In genomic region chr5:95895771-95896170, GRCh38 we compare ENCODE assay signal across 20 cellular contexts.
DNase-seq lines count a peak whose midpoint lies in the region; ATAC-seq and TF ChIP-seq lines count a peak whose summit lies in the region.
"Had no signal": no experiment of that assay in that cellular context is flagged by ENCODE, and none has a peak within 500 bp of the region (broad histone marks: within the 10 kb centered on the region; RNA-seq: fewer than 3 reads in every experiment).

No MANE protein-coding gene starts in this region.

- H3K4me3 Mint-ChIP-seq in activated CD4-positive, alpha-beta T cell treated with anti-CD3 and anti-CD28 coated beads, Interleukin-2, amount 10 ng/mL, durations not matched to agents 24 days and 14 days: no peak overlapping the region
- H3K4me3 Mint-ChIP-seq: activated naive CD8-positive, alpha-beta T cell treated with anti-CD3 and anti-CD28 coated beads, Interleukin-2, amount 10 ng/mL, durations not matched to agents 7 days and 5 days; nephron had no signal

- H3K4me3 ChIP-seq in dorsolateral prefrontal cortex (peak overlapping the region in 2 of 59 donors; percentile 23 to 33), coronary artery (no peak overlapping the region), lower lobe of right lung (no peak overlapping the region)
- H3K4me3 ChIP-seq: MG63, SJCRH30 had no signal

- H3K27me3 ChIP-seq in dorsolateral prefrontal cortex (no peaks in the 10 kb centered on the region), lower lobe of right lung (ENCODE audit: low read depth) (no peaks in the 10 kb centered on the region)
- H3K27me3 ChIP-seq: MG63, SJCRH30 had no signal

- no peaks in the 10 kb centered on the region for H3K9me3 Mint-ChIP-seq in activated CD4-positive, alpha-beta T cell treated with anti-CD3 and anti-CD28 coated beads, Interleukin-2, amount 10 ng/mL, durations not matched to agents 24 days and 14 days
- H3K9me3 Mint-ChIP-seq: activated naive CD8-positive, alpha-beta T cell treated with anti-CD3 and anti-CD28 coated beads, Interleukin-2, amount 10 ng/mL, durations not matched to agents 7 days and 5 days; nephron had no signal

- peak; percentile 38 for DNase-seq in activated CD4-positive, alpha-beta T cell treated with anti-CD3 and anti-CD28 coated beads, Interleukin-2, amount 10 ng/mL, durations not matched to agents 24 days and 14 days
- DNase-seq in activated CD4-positive, alpha-beta T cell treated with anti-CD3 and anti-CD28 coated beads, Interleukin-2, amount 50 U/mL, for 4 hours: no peak
- DNase-seq in dorsolateral prefrontal cortex (peak in 7 of 10 donors; percentile 44 to 79 (median 57)), inferior parietal cortex (ENCODE audit: extremely low spot score) (peak; percentile 53), superior temporal gyrus (ENCODE audit: extremely low spot score) (peak; percentile 82), coronary artery (ENCODE audit: low spot score) (no peak), lower lobe of right lung (no peak), activated gamma-delta T cell (lab: John Stamatoyannopoulos, UW) (no peak)
- DNase-seq: 8988T; activated CD4-positive, alpha-beta T cell treated with anti-CD3 and anti-CD28 coated beads for 48 hours; activated naive CD8-positive, alpha-beta T cell treated with anti-CD3 and anti-CD28 coated beads, Interleukin-2, amount 10 ng/mL, durations not matched to agents 7 days and 5 days; activated T-cell treated with anti-CD3 and anti-CD28 coated beads, Interleukin-2, amount 50 U/mL, for 1 hour; DND-41; MG63; NCI-H187 treated with DMSO at 0.1 percent for 48 hours; NCI-H510A treated with DMSO at 0.1 percent for 48 hours; SJCRH30; stimulated activated CD4-positive, alpha-beta T cell treated with anti-CD3 and anti-CD28 coated beads, Interleukin-2, amount 100 ng/mL, for 24 hours had no signal

- H3K36me3 Mint-ChIP-seq in activated CD4-positive, alpha-beta T cell treated with anti-CD3 and anti-CD28 coated beads, Interleukin-2, amount 10 ng/mL, durations not matched to agents 24 days and 14 days (ENCODE audit: low read depth): peaks cover 52% of the 10 kb centered on the region

- H3K27ac Mint-ChIP-seq in activated CD4-positive, alpha-beta T cell treated with anti-CD3 and anti-CD28 coated beads, Interleukin-2, amount 10 ng/mL, durations not matched to agents 24 days and 14 days: no peak overlapping the region
- H3K27ac Mint-ChIP-seq: activated naive CD8-positive, alpha-beta T cell treated with anti-CD3 and anti-CD28 coated beads, Interleukin-2, amount 10 ng/mL, durations not matched to agents 7 days and 5 days; nephron had no signal

- no peak for ATAC-seq in lower lobe of right lung
- ATAC-seq: sciatic nerve had no signal

- TF ChIP-seq CTCF in dorsolateral prefrontal cortex (IDR thresholded peaks at IDR 0.05 in 54 of 56, conservative IDR thresholded peaks at IDR 0.05 in 2 of 56; ENCODE audit: low read depth in 1 of 56, partially characterized antibody in 56 of 56) (peak in 7 of 56 donors; percentile 3 to 26 (median 14)), coronary artery (IDR thresholded peaks at IDR 0.05) (no peak), lower lobe of right lung (IDR thresholded peaks at IDR 0.05) (no peak)

- H3K9me3 ChIP-seq in lower lobe of right lung: no peaks in the 10 kb centered on the region
- H3K9me3 ChIP-seq: MG63, SJCRH30 had no signal

- peaks cover 96% of the 10 kb centered on the region for H3K36me3 ChIP-seq in lower lobe of right lung

- H3K27me3 Mint-ChIP-seq in activated CD4-positive, alpha-beta T cell treated with anti-CD3 and anti-CD28 coated beads, Interleukin-2, amount 10 ng/mL, durations not matched to agents 24 days and 14 days: no peaks in the 10 kb centered on the region
- H3K27me3 Mint-ChIP-seq: activated naive CD8-positive, alpha-beta T cell treated with anti-CD3 and anti-CD28 coated beads, Interleukin-2, amount 10 ng/mL, durations not matched to agents 7 days and 5 days had no signal

- H3K4me1 ChIP-seq in lower lobe of right lung: no peaks in the 10 kb centered on the region
- H3K4me1 ChIP-seq: SJCRH30 had no signal

- H3K4me1 Mint-ChIP-seq in activated CD4-positive, alpha-beta T cell treated with anti-CD3 and anti-CD28 coated beads, Interleukin-2, amount 10 ng/mL, durations not matched to agents 24 days and 14 days: peaks cover 9% of the 10 kb centered on the region
- H3K4me1 Mint-ChIP-seq: activated naive CD8-positive, alpha-beta T cell treated with anti-CD3 and anti-CD28 coated beads, Interleukin-2, amount 10 ng/mL, durations not matched to agents 7 days and 5 days had no signal

- intact Hi-C loops in activated CD4-positive, alpha-beta T cell treated with anti-CD3 and anti-CD28 coated beads, Interleukin-2, amount 10 ng/mL, durations not matched to agents 24 days and 14 days (cut with micrococcal nuclease): no loop called here
- intact Hi-C loops in dorsolateral prefrontal cortex (cut with DNase I) (loop anchor here (1.0 to 2.0 kb wide), 3 partner anchors 37 to 66 kb away; partner anchors contain the start of gene ELL2 (in 2 of the 2)), lower lobe of right lung (cut with DNase I) (no loop called here)

- H3K27ac ChIP-seq in dorsolateral prefrontal cortex (peak overlapping the region; percentile 4 to 93 (median 82)), coronary artery (no peak overlapping the region), lower lobe of right lung (no peak overlapping the region)
- H3K27ac ChIP-seq: SJCRH30 had no signal

Comparison
In these comparisons a context has a peak if more than half of its experiments do, and no peak if none do; other contexts are left out.
1. DNase-seq: peak in activated CD4-positive, alpha-beta T cell treated with anti-CD3 and anti-CD28 coated beads, Interleukin-2, amount 10 ng/mL, durations not matched to agents 24 days and 14 days (single experiment), dorsolateral prefrontal cortex (7 of 10), inferior parietal cortex (single experiment) and superior temporal gyrus (single experiment); none in activated CD4-positive, alpha-beta T cell treated with anti-CD3 and anti-CD28 coated beads, Interleukin-2, amount 50 U/mL, for 4 hours (0 of 2), coronary artery (single experiment), lower lobe of right lung (single experiment) and activated gamma-delta T cell (single experiment).
2. H3K27ac ChIP-seq: peak in dorsolateral prefrontal cortex (59 of 59); none in coronary artery (0 of 2) and lower lobe of right lung (single experiment).
3. intact Hi-C loops: an anchor here in dorsolateral prefrontal cortex (1.0 to 2.0 kb wide); none called in activated CD4-positive, alpha-beta T cell treated with anti-CD3 and anti-CD28 coated beads, Interleukin-2, amount 10 ng/mL, durations not matched to agents 24 days and 14 days and lower lobe of right lung.